Comparison of ENCODE assay signal across 9 cellular contexts in genomic region chr22:38984782-38985757, GRCh38. TPM values are rescaled to one million over a fixed set of nuclear protein-coding genes. Genes with fewer than 3 reads are reported as not detected.
DNase-seq lines count a peak whose midpoint lies in the region; ATAC-seq and TF ChIP-seq lines count a peak whose summit lies in the region.
"Not testable (repeated sequence)": the region's sequence is repeated elsewhere in the genome, so short reads cannot be mapped to it uniquely, and the experiment has no call there.
"Had no signal": no experiment of that assay in that cellular context is flagged by ENCODE, and none has a peak within 500 bp of the region (broad histone marks: within the 10 kb centered on the region; RNA-seq: fewer than 3 reads in every experiment).

No MANE protein-coding gene starts in this region.

- peak; percentile 47 for ATAC-seq in GM21717 (IDR thresholded peaks at IDR 0.05; ENCODE audit: unreplicated experiment)
- peak; percentile 66 for ATAC-seq in HG03439 (IDR thresholded peaks at IDR 0.05; ENCODE audit: unreplicated experiment)
- ATAC-seq in body of pancreas: peak; percentile 80
- peak; percentile 88 for ATAC-seq in stimulated activated effector memory CD8-positive, alpha-beta T cell treated with anti-CD3 and anti-CD28 coated beads, Interleukin-12 subunit alpha, Interleukin-12 subunit beta, amount 100 ng/mL, for 72 hours

- H3K9me3 Mint-ChIP-seq in activated CD4-positive, alpha-beta memory T cell treated with anti-CD3 and anti-CD28 coated beads for 36 hours: peaks cover 15% of the 10 kb centered on the region
- not testable (repeated sequence) for H3K9me3 Mint-ChIP-seq in stimulated activated effector memory CD8-positive, alpha-beta T cell treated with anti-CD3 and anti-CD28 coated beads, Interleukin-12 subunit alpha, Interleukin-12 subunit beta, amount 100 ng/mL, for 72 hours

- peak overlapping the region; percentile 36 for H3K4me3 Mint-ChIP-seq in activated CD4-positive, alpha-beta memory T cell treated with anti-CD3 and anti-CD28 coated beads for 36 hours
- H3K4me3 Mint-ChIP-seq in stimulated activated effector memory CD8-positive, alpha-beta T cell treated with anti-CD3 and anti-CD28 coated beads, Interleukin-12 subunit alpha, Interleukin-12 subunit beta, amount 100 ng/mL, for 72 hours: peak overlapping the region; percentile 59

- POLR2A ChIA-PET in activated CD4-positive, alpha-beta memory T cell treated with anti-CD3 and anti-CD28 coated beads for 36 hours (lab: Charles Lee): interaction anchor here (0.6 to 2.2 kb wide), 6 partner anchors 18 to 275 kb away, joined by 3 to 13 read pairs (median 4); no protein-coding TSS in a partner anchor

- 11 to 42% methylated on average over 8 to 9 of the region's 9 CpGs for WGBS in body of pancreas, 2 donors

- CTCF ChIA-PET in activated CD4-positive, alpha-beta memory T cell treated with anti-CD3 and anti-CD28 coated beads for 36 hours (lab: Charles Lee): interaction anchor here (0.6 to 3.2 kb wide), 8 partner anchors 11 to 454 kb away, joined by 3 to 18 read pairs (median 4); no protein-coding TSS in a partner anchor

- peaks cover 17% of the 10 kb centered on the region for H3K36me3 Mint-ChIP-seq in activated CD4-positive, alpha-beta memory T cell treated with anti-CD3 and anti-CD28 coated beads for 36 hours
- not testable (repeated sequence) for H3K36me3 Mint-ChIP-seq in stimulated activated effector memory CD8-positive, alpha-beta T cell treated with anti-CD3 and anti-CD28 coated beads, Interleukin-12 subunit alpha, Interleukin-12 subunit beta, amount 100 ng/mL, for 72 hours

- H3K27ac Mint-ChIP-seq in activated CD4-positive, alpha-beta memory T cell treated with anti-CD3 and anti-CD28 coated beads for 36 hours: peak overlapping the region; percentile 84
- peak overlapping the region; percentile 81 for H3K27ac Mint-ChIP-seq in stimulated activated effector memory CD8-positive, alpha-beta T cell treated with anti-CD3 and anti-CD28 coated beads, Interleukin-12 subunit alpha, Interleukin-12 subunit beta, amount 100 ng/mL, for 72 hours

- DNase-seq in GM12865 (ENCODE audit: low read depth) (peak; percentile 95), NCI-H510A (lab: John Stamatoyannopoulos, UW) (peak; percentile 57), body of pancreas (peak in 3 of 4 donors; percentile 94 to 97 (median 97)), myocyte (ENCODE audit: low read depth) (peak; percentile 14)
- peak; percentile 95 for DNase-seq in activated CD4-positive, alpha-beta memory T cell treated with anti-CD3 and anti-CD28 coated beads for 36 hours
- peak; percentile 51 to 87 for DNase-seq in stimulated activated effector memory CD8-positive, alpha-beta T cell treated with anti-CD3 and anti-CD28 coated beads, Interleukin-12 subunit alpha, Interleukin-12 subunit beta, amount 100 ng/mL, for 72 hours (ENCODE audit: low spot score in 2 of 2)

- peak overlapping the region in 3 of 4 donors; percentile 84 to 92 (median 86) for H3K27ac ChIP-seq in body of pancreas

- peaks cover 80% of the 10 kb centered on the region for H3K4me1 Mint-ChIP-seq in activated CD4-positive, alpha-beta memory T cell treated with anti-CD3 and anti-CD28 coated beads for 36 hours (ENCODE audit: low read depth)
- peaks cover 76% of the 10 kb centered on the region for H3K4me1 Mint-ChIP-seq in stimulated activated effector memory CD8-positive, alpha-beta T cell treated with anti-CD3 and anti-CD28 coated beads, Interleukin-12 subunit alpha, Interleukin-12 subunit beta, amount 100 ng/mL, for 72 hours

- intact Hi-C loops in activated CD4-positive, alpha-beta memory T cell treated with anti-CD3 and anti-CD28 coated beads for 36 hours (cut with micrococcal nuclease): loop anchor here (1.0 to 10.0 kb wide), 6 partner anchors 18 to 230 kb away; partner anchors contain the start of gene SUN2
- intact Hi-C loops in body of pancreas (cut with DNase I): not testable (repeated sequence)

- peak in 2 of 3 donors; percentile 46 to 67 for TF ChIP-seq POLR2A in body of pancreas (IDR thresholded peaks at IDR 0.05)

- not testable (repeated sequence) for H3K4me3 ChIP-seq in GM12865 (ENCODE audit: low read depth, low read length); body of pancreas

- not testable (repeated sequence) for H3K9me3 ChIP-seq in body of pancreas

- peaks cover 50% of the 10 kb centered on the region for H3K4me1 ChIP-seq in body of pancreas

- not testable (repeated sequence) for H3K27me3 Mint-ChIP-seq in activated CD4-positive, alpha-beta memory T cell treated with anti-CD3 and anti-CD28 coated beads for 36 hours

- not testable (repeated sequence) for H3K27me3 ChIP-seq in body of pancreas

- TF ChIP-seq CTCF in GM12865 (IDR thresholded peaks at IDR 0.05; ENCODE audit: insufficient read depth, low read depth, low read length, missing control alignments): not testable (repeated sequence)
- TF ChIP-seq CTCF in body of pancreas (IDR thresholded peaks at IDR 0.05): peak in 1 of 7 experiments; percentile 11

- H3K36me3 ChIP-seq in body of pancreas (replicated peaks in 1 of 2; ENCODE audit: insufficient read depth in 1 of 2, low read depth in 2 of 2): not testable (repeated sequence)

RNA-seq across cellular contexts. Expression of gene APOBEC3B, which starts 2.9 kb away (rescaled TPM):
- 10 to 100 TPM; 43.9 to 44.3 TPM for total RNA-seq in activated CD4-positive, alpha-beta memory T cell treated with anti-CD3 and anti-CD28 coated beads for 36 hours
- total RNA-seq in body of pancreas: 1 to 10 TPM in 1 of 2 donors, not detected in 1; 2.1 TPM
- total RNA-seq in myocyte: 0.21 and 0.24 TPM in 2 replicates
- 0.18 TPM for polyA plus RNA-seq in myocyte (2012)

RNA-seq across cellular contexts. Expression of gene APOBEC3A, which starts 27.7 kb away (rescaled TPM):
- total RNA-seq in activated CD4-positive, alpha-beta memory T cell treated with anti-CD3 and anti-CD28 coated beads for 36 hours: under 1 TPM in 1 of 2 experiments, not detected in 1; 0.17 TPM
- total RNA-seq in body of pancreas: not detected
- total RNA-seq in myocyte: not detected in 2 replicates
- not detected for polyA plus RNA-seq in myocyte (2012)
- total RNA-seq: SK-MEL-5 had no signal

RNA-seq across cellular contexts. Expression of gene APOBEC3C, which starts 29.0 kb away (rescaled TPM):
- 100 to 1,000 TPM; 141 to 142 TPM for total RNA-seq in activated CD4-positive, alpha-beta memory T cell treated with anti-CD3 and anti-CD28 coated beads for 36 hours
- total RNA-seq in body of pancreas: 1 to 10 TPM; 2.6 to 6.7 TPM
- total RNA-seq in myocyte: 5.4 and 6.4 TPM in 2 replicates
- 32.9 TPM for polyA plus RNA-seq in myocyte (2012)

RNA-seq across cellular contexts. Expression of gene APOBEC3D, which starts 35.9 kb away (rescaled TPM):
- total RNA-seq in activated CD4-positive, alpha-beta memory T cell treated with anti-CD3 and anti-CD28 coated beads for 36 hours: 10 to 100 TPM; 54.1 to 54.5 TPM
- total RNA-seq in body of pancreas (not detected), myocyte (0.21 TPM in 1 of 2 replicates, not detected in the other)
- polyA plus RNA-seq in myocyte (2012): 0.32 TPM

RNA-seq across cellular contexts. Expression of gene APOBEC3F, which starts 55.6 kb away (rescaled TPM):
- total RNA-seq in activated CD4-positive, alpha-beta memory T cell treated with anti-CD3 and anti-CD28 coated beads for 36 hours: 10 to 100 TPM; 33.4 to 34.9 TPM
- total RNA-seq in body of pancreas (under 1 TPM; 0.52 to 0.99 TPM), myocyte (0.08 and 0.21 TPM in 2 replicates)
- 2.4 TPM for polyA plus RNA-seq in myocyte (2012)

Comparison
In these comparisons a context has a peak if more than half of its experiments do, and no peak if none do; other contexts are left out.
1. DNase-seq: peak in every context shown above with its lines; median percentile 97 in body of pancreas; 95 in GM12865; 95 in activated CD4-positive, alpha-beta memory T cell treated with anti-CD3 and anti-CD28 coated beads for 36 hours; 69 in stimulated activated effector memory CD8-positive, alpha-beta T cell treated with anti-CD3 and anti-CD28 coated beads, Interleukin-12 subunit alpha, Interleukin-12 subunit beta, amount 100 ng/mL, for 72 hours; 57 in NCI-H510A; 14 in myocyte.
2. RNA of gene APOBEC3B, which starts 2.9 kb away (total RNA-seq): 43.9 to 44.3 TPM in activated CD4-positive, alpha-beta memory T cell treated with anti-CD3 and anti-CD28 coated beads for 36 hours; 2.1 TPM in body of pancreas and 0.21 to 0.24 TPM in myocyte; every median in the first group is over 10 times any median in the second.
3. RNA of gene APOBEC3C, which starts 29.0 kb away (total RNA-seq): 141 to 142 TPM in activated CD4-positive, alpha-beta memory T cell treated with anti-CD3 and anti-CD28 coated beads for 36 hours; 2.6 to 6.7 TPM in body of pancreas and 5.4 to 6.4 TPM in myocyte; every median in the first group is over 10 times any median in the second.
4. Peak in every context shown above with its lines, with median percentiles within 50 percentile points of each other: ATAC-seq.